Comparison of ENCODE assay signal across 36 cellular contexts in genomic region chr6:11819486-11819885, GRCh38. TPM values are rescaled to one million over a fixed set of nuclear protein-coding genes. Genes with fewer than 3 reads are reported as not detected.
"Had no signal": no experiment of that assay in that cellular context is flagged by ENCODE, and none has a peak within 500 bp of the region (broad histone marks: within the 10 kb centered on the region; RNA-seq: fewer than 3 reads in every experiment).

No MANE protein-coding gene starts in this region.

- H3K4me3 ChIP-seq: adrenal gland, ascending aorta, body of pancreas, breast epithelium, cardiac muscle cell had no signal

- H3K36me3 ChIP-seq: adrenal gland, ascending aorta, brain microvascular endothelial cell, breast epithelium, cardiac muscle cell had no signal

- H3K4me1 ChIP-seq: adrenal gland, ascending aorta, body of pancreas, breast epithelium had no signal

- H3K9me3 ChIP-seq: adrenal gland, ascending aorta, body of pancreas, breast epithelium had no signal

- FAIRE-seq: astrocyte, bronchial epithelial cell had no signal

- ATAC-seq: activated naive CD4-positive, alpha-beta T cell treated with anti-CD3 and anti-CD28 coated beads, Interleukin-2, amount 50 U/mL, for 72 hours; activated naive CD8-positive, alpha-beta T cell treated with anti-CD3 and anti-CD28 coated beads, Interleukin-2, amount 50 U/mL, for 24 hours; activated T-cell treated with anti-CD3 and anti-CD28 coated beads, Interleukin-2, amount 50 U/mL, for 4 hours; activated T-cell treated with anti-CD3 and anti-CD28 coated beads, Interleukin-2, amount 50 U/mL, for 72 hours; activated T-helper 17 cell treated with anti-CD3 and anti-CD28 coated beads, Interleukin-2, amount 50 U/mL, for 72 hours; body of pancreas had no signal

- H3K27ac ChIP-seq: adrenal gland, ascending aorta, body of pancreas, brain microvascular endothelial cell, breast epithelium, cardiac muscle cell had no signal

- H3K27me3 ChIP-seq: adrenal gland, ascending aorta, body of pancreas, brain microvascular endothelial cell, breast epithelium had no signal

- DNase-seq: activated effector memory CD4-positive, alpha-beta T cell treated with anti-CD3 and anti-CD28 coated beads, Interleukin-2, amount 50 U/mL, for 16 hours; activated effector memory CD4-positive, alpha-beta T cell treated with Interleukin-2 at 50 U/mL for 16 hours; activated gamma-delta T cell; activated gamma-delta T cell treated with Interleukin-2 at 50 U/mL for 16 hours; activated naive CD4-positive, alpha-beta T cell; activated naive CD4-positive, alpha-beta T cell treated with anti-CD3 and anti-CD28 coated beads for 36 hours; activated naive CD4-positive, alpha-beta T cell treated with anti-CD3 and anti-CD28 coated beads, Interleukin-2, amount 10 ng/mL, durations not matched to agents 7 days and 5 days; activated naive CD4-positive, alpha-beta T cell treated with anti-CD3 and anti-CD28 coated beads, Interleukin-2, amount 50 U/mL, for 16 hours; activated naive CD4-positive, alpha-beta T cell treated with Interleukin-2 at 50 U/mL for 16 hours; activated naive CD8-positive, alpha-beta T cell treated with anti-CD3 and anti-CD28 coated beads for 36 hours; activated naive CD8-positive, alpha-beta T cell treated with anti-CD3 and anti-CD28 coated beads, Interleukin-2, amount 10 ng/mL, durations not matched to agents 7 days and 5 days; activated naive CD8-positive, alpha-beta T cell treated with anti-CD3 and anti-CD28 coated beads, Interleukin-2, amount 50 U/mL, for 24 hours; activated T-cell treated with anti-CD3 and anti-CD28 coated beads, Interleukin-2, amount 50 U/mL, for 1 hour; activated T-cell treated with anti-CD3 and anti-CD28 coated beads, Interleukin-2, amount 50 U/mL, for 24 hours; activated T-cell treated with anti-CD3 and anti-CD28 coated beads, Interleukin-2, amount 50 U/mL, for 4 hours; activated T-cell treated with anti-CD3 and anti-CD28 coated beads, Interleukin-2, amount 50 U/mL, for 48 hours; activated T-cell treated with anti-CD3 and anti-CD28 coated beads, Interleukin-2, amount 50 U/mL, for 72 hours; adrenal gland; amniotic stem cell; amygdala; anterior cingulate cortex; aorta; body of pancreas; brain microvascular endothelial cell; caudate nucleus; central memory CD4-positive, alpha-beta T cell; cerebellar nuclear complex had no signal

RNA-seq across cellular contexts. Expression of gene ADTRP, which starts 40.9 kb away (rescaled TPM):
- total RNA-seq: ascending aorta, body of pancreas, cardiac muscle cell, cardiac septum, cerebellum had no signal
- polyA plus RNA-seq: cardiac muscle cell had no signal
